18 cellular contexts compared by ENCODE assay signal in genomic region chr4:10677796-10678497, GRCh38. TPM values are rescaled to one million over a fixed set of nuclear protein-coding genes. Genes with fewer than 3 reads are reported as not detected.
DNase-seq lines count a peak whose midpoint lies in the region; ATAC-seq and TF ChIP-seq lines count a peak whose summit lies in the region.
"Had no signal": no experiment of that assay in that cellular context is flagged by ENCODE, and none has a peak within 500 bp of the region (broad histone marks: within the 10 kb centered on the region; RNA-seq: fewer than 3 reads in every experiment).

No MANE protein-coding gene starts in this region.

- H3K4me1 ChIP-seq in adrenal gland (replicated peaks in 1 of 2), result no peaks in the 10 kb centered on the region
- H3K4me1 ChIP-seq: heart right ventricle had no signal

- no peaks in the 10 kb centered on the region for H3K27me3 Mint-ChIP-seq in activated T-cell treated with anti-CD3 and anti-CD28 coated beads, Interleukin-2, amount 50 U/mL, for 24 hours

- no peaks in the 10 kb centered on the region for H3K9me3 Mint-ChIP-seq in activated T-cell treated with anti-CD3 and anti-CD28 coated beads, Interleukin-2, amount 50 U/mL, for 24 hours

- H3K27ac ChIP-seq in adrenal gland, result no peak overlapping the region
- H3K27ac ChIP-seq: BLaER1 had no signal

- intact Hi-C loops in left ventricle myocardium superior (cut with micrococcal nuclease), result no loop called here
- intact Hi-C loops in adrenal gland (cut with DNase I), result no loop called here

- no peak for TF ChIP-seq CTCF in GM20000 (IDR thresholded peaks at IDR 0.05; ENCODE audit: extremely low read depth, missing control alignments)
- no peak for TF ChIP-seq CTCF in adrenal gland (IDR thresholded peaks at IDR 0.05)

- no peaks in the 10 kb centered on the region for H3K9me3 ChIP-seq in adrenal gland (replicated peaks in 1 of 3)
- H3K9me3 ChIP-seq: heart right ventricle had no signal

- no peak overlapping the region for H3K4me3 ChIP-seq in adrenal gland
- H3K4me3 ChIP-seq: BLaER1, heart right ventricle had no signal

- no peaks in the 10 kb centered on the region for H3K36me3 ChIP-seq in adrenal gland (replicated peaks in 1 of 2)
- H3K36me3 ChIP-seq: BLaER1, heart right ventricle had no signal

- TF ChIP-seq POLR2A in adrenal gland (IDR thresholded peaks at IDR 0.05), result no peak

- ATAC-seq in GM18508 (IDR thresholded peaks at IDR 0.05; ENCODE audit: insufficient read depth, unreplicated experiment), result peak; percentile 42
- ATAC-seq in HG03095 (IDR thresholded peaks at IDR 0.05; ENCODE audit: unreplicated experiment), result peak; percentile 38
- peak; percentile 76 for ATAC-seq in left ventricle myocardium superior
- no peak for ATAC-seq in GM18870 (IDR thresholded peaks at IDR 0.05; ENCODE audit: unreplicated experiment)
- ATAC-seq: activated CD8-positive, alpha-beta T cell treated with anti-CD3 and anti-CD28 coated beads for 36 hours; left colon had no signal

- peaks cover 6% of the 10 kb centered on the region for H3K4me1 Mint-ChIP-seq in activated T-cell treated with anti-CD3 and anti-CD28 coated beads, Interleukin-2, amount 50 U/mL, for 24 hours (ENCODE audit: low read depth)
- H3K4me1 Mint-ChIP-seq: nephron progenitor cell had no signal

- H3K4me3 Mint-ChIP-seq in activated T-cell treated with anti-CD3 and anti-CD28 coated beads, Interleukin-2, amount 50 U/mL, for 24 hours, result no peak overlapping the region
- H3K4me3 Mint-ChIP-seq: activated CD8-positive, alpha-beta T cell treated with anti-CD3 and anti-CD28 coated beads for 36 hours; nephron progenitor cell had no signal

- no peaks in the 10 kb centered on the region for H3K36me3 Mint-ChIP-seq in activated T-cell treated with anti-CD3 and anti-CD28 coated beads, Interleukin-2, amount 50 U/mL, for 24 hours (ENCODE audit: low read depth)

- H3K27me3 ChIP-seq in adrenal gland, result no peaks in the 10 kb centered on the region
- H3K27me3 ChIP-seq: BLaER1, heart right ventricle had no signal

- no peak overlapping the region for H3K27ac Mint-ChIP-seq in activated T-cell treated with anti-CD3 and anti-CD28 coated beads, Interleukin-2, amount 50 U/mL, for 24 hours
- H3K27ac Mint-ChIP-seq: activated CD8-positive, alpha-beta T cell treated with anti-CD3 and anti-CD28 coated beads for 36 hours; nephron progenitor cell had no signal

- DNase-seq in GM20000 (ENCODE audit: low spot score), result peak; percentile 30
- DNase-seq in left ventricle myocardium superior, result no peak
- no peak for DNase-seq in adrenal gland
- no peak for DNase-seq in activated T-cell treated with anti-CD3 and anti-CD28 coated beads, Interleukin-2, amount 50 U/mL, for 24 hours
- DNase-seq in DMS153 treated with DMSO at 0.1 percent for 48 hours (lab: John Stamatoyannopoulos, UW; ENCODE audit: unreplicated experiment), result no peak
- DNase-seq: activated CD8-positive, alpha-beta T cell treated with anti-CD3 and anti-CD28 coated beads for 36 hours; activated gamma-delta T cell treated with Interleukin-2 at 50 U/mL for 16 hours; heart right ventricle; left colon; MV-4-11; NCI-H510A treated with DMSO at 0.1 percent for 48 hours; nephron progenitor cell; RPMI8226; T1000 had no signal

- WGBS in adrenal gland, 4 donors, result 63 to 82% (median 70%) methylated on average over 5 of the region's 5 CpGs

RNA-seq across cellular contexts. Expression of gene CLNK, which starts 6.6 kb away (rescaled TPM):
- total RNA-seq in left ventricle myocardium superior (not detected), adrenal gland (under 1 TPM in 1 of 8 donors, not detected in 7; 0.35 TPM)
- under 1 TPM in 2 of 3 donors, not detected in 1; 0.07 to 0.26 TPM for polyA plus RNA-seq in adrenal gland
- polyA plus RNA-seq: heart right ventricle had no signal
